37 cellular contexts compared by ENCODE assay signal in genomic region chr15:50236433-50236832, GRCh38. TPM values are rescaled to one million over a fixed set of nuclear protein-coding genes. Genes with fewer than 3 reads are reported as not detected.
"Had no signal": no experiment of that assay in that cellular context is flagged by ENCODE, and none has a peak within 500 bp of the region (broad histone marks: within the 10 kb centered on the region; RNA-seq: fewer than 3 reads in every experiment).

No MANE protein-coding gene starts in this region.

- H3K36me3 Mint-ChIP-seq: activated naive CD4-positive, alpha-beta T cell treated with anti-CD3 and anti-CD28 coated beads, Interleukin-2, amount 50 U/mL, for 24 hours; activated naive CD8-positive, alpha-beta T cell; brain had no signal

- H3K9me3 Mint-ChIP-seq: activated B cell treated with CpG ODN at 0.5 μM for 24 hours; activated CD4-positive, alpha-beta memory T cell treated with anti-CD3 and anti-CD28 coated beads, Interleukin-2, amount 10 ng/mL, durations not matched to agents 7 days and 5 days; activated CD4-positive, alpha-beta T cell treated with anti-CD3 and anti-CD28 coated beads, Interleukin-2, amount 10 ng/mL, durations not matched to agents 24 days and 14 days; activated naive CD4-positive, alpha-beta T cell treated with anti-CD3 and anti-CD28 coated beads, Interleukin-2, amount 10 ng/mL, durations not matched to agents 7 days and 5 days; activated naive CD4-positive, alpha-beta T cell treated with anti-CD3 and anti-CD28 coated beads, Interleukin-2, amount 50 U/mL, for 24 hours; activated naive CD8-positive, alpha-beta T cell treated with anti-CD3 and anti-CD28 coated beads, Interleukin-2, amount 10 ng/mL, durations not matched to agents 7 days and 5 days; activated naive CD8-positive, alpha-beta T cell treated with anti-CD3 and anti-CD28 coated beads, Interleukin-2, amount 50 U/mL, for 24 hours; activated T-cell treated with anti-CD3 and anti-CD28 coated beads, Interleukin-2, amount 50 U/mL, for 24 hours; activated T-helper 2 cell treated with anti-CD3 and anti-CD28 coated beads, Interferon-gamma antibody, Interleukin-2, Interleukin-4, amounts not matched to agents 10 μg/mL and 5 μg/mL and 100 μg/mL, durations not matched to agents 14 hours and 24 hours and 36 hours; central memory CD8-positive, alpha-beta T cell; T-helper 1 cell treated with Interleukin-12 subunit alpha and Interleukin-12 subunit beta and Interleukin-4 antibody, amounts not matched to agents 30 μg/mL and 1 μg/mL, for 36 hours; T-helper 2 cell treated with Interferon-gamma antibody and Interleukin-4, amounts not matched to agents 5 μg/mL and 100 μg/mL, for 36 hours had no signal

- H3K4me1 Mint-ChIP-seq: activated B cell treated with CpG ODN at 0.5 μM for 24 hours; activated naive CD4-positive, alpha-beta T cell treated with anti-CD3 and anti-CD28 coated beads, Interleukin-2, amount 50 U/mL, for 24 hours; brain; central memory CD8-positive, alpha-beta T cell had no signal

- H3K36me3 ChIP-seq: ascending aorta, cardiac muscle cell had no signal

- DNase-seq: activated B cell treated with CpG ODN at 0.5 μM for 24 hours; activated CD4-positive, alpha-beta memory T cell treated with anti-CD3 and anti-CD28 coated beads, Interleukin-2, amount 10 ng/mL, durations not matched to agents 7 days and 5 days; activated CD4-positive, alpha-beta T cell treated with anti-CD3 and anti-CD28 coated beads for 4 hours; activated CD4-positive, alpha-beta T cell treated with anti-CD3 and anti-CD28 coated beads, Interleukin-2, amount 10 ng/mL, durations not matched to agents 24 days and 14 days; activated CD4-positive, alpha-beta T cell treated with anti-CD3 and anti-CD28 coated beads, Interleukin-2, amount 50 U/mL, for 1 hour; activated CD4-positive, alpha-beta T cell treated with anti-CD3 and anti-CD28 coated beads, Interleukin-2, amount 50 U/mL, for 4 hours; activated CD4-positive, CD25-positive, alpha-beta regulatory T cell treated with anti-CD3 and anti-CD28 coated beads, Interleukin-2, amount 50 U/mL, for 72 hours; activated CD8-positive, alpha-beta memory T cell treated with anti-CD3 and anti-CD28 coated beads for 24 hours; activated CD8-positive, alpha-beta memory T cell treated with anti-CD3 and anti-CD28 coated beads, Interleukin-2, amount 50 U/mL, for 48 hours; activated CD8-positive, alpha-beta T cell treated with anti-CD3 and anti-CD28 coated beads, Interleukin-2, amount 10 ng/mL, durations not matched to agents 7 days and 5 days; activated effector memory CD4-positive, alpha-beta T cell treated with Interleukin-2 at 50 U/mL for 16 hours; activated gamma-delta T cell; activated naive CD4-positive, alpha-beta T cell treated with anti-CD3 and anti-CD28 coated beads, Interleukin-2, amount 10 ng/mL, durations not matched to agents 7 days and 5 days; activated naive CD4-positive, alpha-beta T cell treated with Interleukin-2 at 50 U/mL for 16 hours; activated naive CD8-positive, alpha-beta T cell treated with anti-CD3 and anti-CD28 coated beads, Interleukin-2, amount 10 ng/mL, durations not matched to agents 7 days and 5 days; activated naive CD8-positive, alpha-beta T cell treated with anti-CD3 and anti-CD28 coated beads, Interleukin-2, amount 50 U/mL, for 24 hours; activated T-cell treated with anti-CD3 and anti-CD28 coated beads, Interleukin-2, amount 50 U/mL, for 24 hours; activated T-cell treated with anti-CD3 and anti-CD28 coated beads, Interleukin-2, amount 50 U/mL, for 48 hours; amygdala; anterior cingulate cortex; caudate nucleus; cerebellar nuclear complex; T-helper 1 cell; T-helper 2 cell; T-helper 9 cell had no signal

- H3K27me3 Mint-ChIP-seq: activated B cell treated with CpG ODN at 0.5 μM for 24 hours; activated CD4-positive, alpha-beta memory T cell treated with anti-CD3 and anti-CD28 coated beads, Interleukin-2, amount 10 ng/mL, durations not matched to agents 7 days and 5 days; activated CD4-positive, alpha-beta T cell treated with anti-CD3 and anti-CD28 coated beads, Interleukin-2, amount 10 ng/mL, durations not matched to agents 24 days and 14 days; activated naive CD4-positive, alpha-beta T cell treated with anti-CD3 and anti-CD28 coated beads, Interleukin-2, amount 10 ng/mL, durations not matched to agents 7 days and 5 days; activated naive CD4-positive, alpha-beta T cell treated with anti-CD3 and anti-CD28 coated beads, Interleukin-2, amount 50 U/mL, for 24 hours; activated naive CD8-positive, alpha-beta T cell; activated naive CD8-positive, alpha-beta T cell treated with anti-CD3 and anti-CD28 coated beads, Interleukin-2, amount 10 ng/mL, durations not matched to agents 7 days and 5 days; activated naive CD8-positive, alpha-beta T cell treated with anti-CD3 and anti-CD28 coated beads, Interleukin-2, amount 50 U/mL, for 24 hours; activated T-cell treated with anti-CD3 and anti-CD28 coated beads, Interleukin-2, amount 50 U/mL, for 24 hours; brain; central memory CD8-positive, alpha-beta T cell had no signal

- H3K4me3 ChIP-seq: ascending aorta, cardiac muscle cell had no signal

- H3K4me3 Mint-ChIP-seq: activated B cell treated with CpG ODN at 0.5 μM for 24 hours; activated CD4-positive, alpha-beta memory T cell treated with anti-CD3 and anti-CD28 coated beads, Interleukin-2, amount 10 ng/mL, durations not matched to agents 7 days and 5 days; activated CD4-positive, alpha-beta T cell treated with anti-CD3 and anti-CD28 coated beads, Interleukin-2, amount 10 ng/mL, durations not matched to agents 24 days and 14 days; activated CD8-positive, alpha-beta T cell treated with anti-CD3 and anti-CD28 coated beads, Interleukin-2, amount 10 ng/mL, durations not matched to agents 7 days and 5 days; activated naive CD4-positive, alpha-beta T cell treated with anti-CD3 and anti-CD28 coated beads, Interleukin-2, amount 10 ng/mL, durations not matched to agents 7 days and 5 days; activated naive CD4-positive, alpha-beta T cell treated with anti-CD3 and anti-CD28 coated beads, Interleukin-2, amount 50 U/mL, for 24 hours; activated naive CD8-positive, alpha-beta T cell; activated naive CD8-positive, alpha-beta T cell treated with anti-CD3 and anti-CD28 coated beads, Interleukin-2, amount 10 ng/mL, durations not matched to agents 7 days and 5 days; activated naive CD8-positive, alpha-beta T cell treated with anti-CD3 and anti-CD28 coated beads, Interleukin-2, amount 50 U/mL, for 24 hours; activated T-cell treated with anti-CD3 and anti-CD28 coated beads, Interleukin-2, amount 50 U/mL, for 24 hours; brain; central memory CD8-positive, alpha-beta T cell; T-helper 1 cell treated with Interleukin-12 subunit alpha and Interleukin-12 subunit beta and Interleukin-4 antibody, amounts not matched to agents 30 μg/mL and 1 μg/mL, for 36 hours; T-helper 2 cell treated with Interferon-gamma antibody and Interleukin-4, amounts not matched to agents 5 μg/mL and 100 μg/mL, for 36 hours had no signal

- ATAC-seq: activated CD8-positive, alpha-beta T cell treated with anti-CD3 and anti-CD28 coated beads, Interleukin-2, amount 10 ng/mL, durations not matched to agents 7 days and 5 days; activated naive CD8-positive, alpha-beta T cell treated with anti-CD3 and anti-CD28 coated beads, Interleukin-2, amount 50 U/mL, for 24 hours had no signal

- H3K27ac ChIP-seq: ascending aorta, cardiac muscle cell, VCaP had no signal

- H3K27me3 ChIP-seq: ascending aorta had no signal

- H3K27ac Mint-ChIP-seq: activated B cell treated with CpG ODN at 0.5 μM for 24 hours; activated CD4-positive, alpha-beta memory T cell treated with anti-CD3 and anti-CD28 coated beads, Interleukin-2, amount 10 ng/mL, durations not matched to agents 7 days and 5 days; activated CD4-positive, alpha-beta T cell treated with anti-CD3 and anti-CD28 coated beads, Interleukin-2, amount 10 ng/mL, durations not matched to agents 24 days and 14 days; activated CD8-positive, alpha-beta T cell treated with anti-CD3 and anti-CD28 coated beads, Interleukin-2, amount 10 ng/mL, durations not matched to agents 7 days and 5 days; activated naive CD4-positive, alpha-beta T cell treated with anti-CD3 and anti-CD28 coated beads, Interleukin-2, amount 10 ng/mL, durations not matched to agents 7 days and 5 days; activated naive CD4-positive, alpha-beta T cell treated with anti-CD3 and anti-CD28 coated beads, Interleukin-2, amount 50 U/mL, for 24 hours; activated naive CD8-positive, alpha-beta T cell; activated naive CD8-positive, alpha-beta T cell treated with anti-CD3 and anti-CD28 coated beads, Interleukin-2, amount 10 ng/mL, durations not matched to agents 7 days and 5 days; activated naive CD8-positive, alpha-beta T cell treated with anti-CD3 and anti-CD28 coated beads, Interleukin-2, amount 50 U/mL, for 24 hours; activated T-cell treated with anti-CD3 and anti-CD28 coated beads, Interleukin-2, amount 50 U/mL, for 24 hours; activated T-helper 2 cell treated with anti-CD3 and anti-CD28 coated beads, Interferon-gamma antibody, Interleukin-2, Interleukin-4, amounts not matched to agents 10 μg/mL and 5 μg/mL and 100 μg/mL, durations not matched to agents 14 hours and 24 hours and 36 hours; brain; T-helper 1 cell treated with Interleukin-12 subunit alpha and Interleukin-12 subunit beta and Interleukin-4 antibody, amounts not matched to agents 30 μg/mL and 1 μg/mL, for 36 hours; T-helper 2 cell treated with Interferon-gamma antibody and Interleukin-4, amounts not matched to agents 5 μg/mL and 100 μg/mL, for 36 hours had no signal

- H3K9me3 ChIP-seq: ascending aorta had no signal

- H3K4me1 ChIP-seq: ascending aorta had no signal

RNA-seq across cellular contexts. Expression of gene HDC, which starts 29.1 kb away (rescaled TPM):
- total RNA-seq: activated B cell treated with CpG ODN at 0.5 μM for 24 hours, ascending aorta, bronchial epithelial cell, cardiac muscle cell, chondrocyte had no signal
- polyA plus RNA-seq: cardiac muscle cell had no signal

RNA-seq across cellular contexts. Expression of gene SLC27A2, which starts 54.4 kb away (rescaled TPM):
- total RNA-seq: ascending aorta, cardiac muscle cell, chondrocyte had no signal
- polyA plus RNA-seq: cardiac muscle cell had no signal
